ENCODE assay signal across 1 cellular context in genomic region chr20:18567739-18568091, GRCh38.
A peak's percentile ranks its signal among the peaks of the same experiment; 100 is the strongest.
TF ChIP-seq lines count a peak whose summit lies in the region.

No MANE protein-coding gene starts in this region.

TF ChIP-seq in H1, 55 proteins besides CTCF, POLR2A, EP300 and RAD21:
- TF ChIP-seq ASH2L (IDR thresholded peaks at IDR 0.05; ENCODE audit: low read length): peak; percentile 20
- no peak for TF ChIP-seq EGR1 (IDR thresholded peaks at IDR 0.05; ENCODE audit: borderline replicate concordance, low read depth, low read length)
